ENCODE assay signal across 9 cellular contexts in genomic region chr20:24929867-24930723, GRCh38. TPM values are rescaled to one million over a fixed set of nuclear protein-coding genes. Genes with fewer than 3 reads are reported as not detected.
DNase-seq lines count a peak whose midpoint lies in the region; ATAC-seq and TF ChIP-seq lines count a peak whose summit lies in the region.
"Not testable (repeated sequence)": the region's sequence is repeated elsewhere in the genome, so short reads cannot be mapped to it uniquely, and the experiment has no call there.
"Had no signal": no experiment of that assay in that cellular context is flagged by ENCODE, and none has a peak within 500 bp of the region (broad histone marks: within the 10 kb centered on the region; RNA-seq: fewer than 3 reads in every experiment).

No MANE protein-coding gene starts in this region.

- intact Hi-C loops in Calu3 (cut with micrococcal nuclease; ENCODE audit: unreplicated experiment); upper lobe of right lung (cut with DNase I): not testable (repeated sequence)
- intact Hi-C loops in dendritic cell treated with granulocyte-macrophage colony-stimulating factor and Interleukin-4, amounts not matched to agents 40 ng/mL and 50 ng/mL, for 4 days (cut with micrococcal nuclease) = loop anchor here (5.0 kb wide), 1 partner anchor 137 kb away; no protein-coding TSS in a partner anchor

- H3K4me3 Mint-ChIP-seq in Calu3 (ENCODE audit: low read depth, unreplicated experiment) = peak overlapping the region; percentile 63
- not testable (repeated sequence) for H3K4me3 Mint-ChIP-seq in dendritic cell treated with granulocyte-macrophage colony-stimulating factor and Interleukin-4, amounts not matched to agents 40 ng/mL and 50 ng/mL, for 4 days; osteocyte (ENCODE audit: unreplicated experiment)

- not testable (repeated sequence) for TF ChIP-seq CTCF in Calu3 (IDR thresholded peaks at IDR 0.05; ENCODE audit: unreplicated experiment); osteocyte (IDR thresholded peaks at IDR 0.05)
- TF ChIP-seq CTCF in upper lobe of right lung (IDR thresholded peaks at IDR 0.05) = peak; percentile 12

- peak overlapping the region; percentile 87 for H3K27ac ChIP-seq in upper lobe of right lung

- H3K4me1 Mint-ChIP-seq in Calu3 (ENCODE audit: low read depth, unreplicated experiment) = not testable (repeated sequence)
- peaks cover 36% of the 10 kb centered on the region for H3K4me1 Mint-ChIP-seq in dendritic cell treated with granulocyte-macrophage colony-stimulating factor and Interleukin-4, amounts not matched to agents 40 ng/mL and 50 ng/mL, for 4 days (ENCODE audit: low read depth)
- peaks cover 14% of the 10 kb centered on the region for H3K4me1 Mint-ChIP-seq in osteocyte (ENCODE audit: unreplicated experiment)

- H3K4me1 ChIP-seq in upper lobe of right lung = not testable (repeated sequence)

- not testable (repeated sequence) for H3K9me3 Mint-ChIP-seq in Calu3 (ENCODE audit: low read depth, unreplicated experiment); dendritic cell treated with granulocyte-macrophage colony-stimulating factor and Interleukin-4, amounts not matched to agents 40 ng/mL and 50 ng/mL, for 4 days; osteocyte (ENCODE audit: unreplicated experiment)

- not testable (repeated sequence) for H3K27me3 ChIP-seq in upper lobe of right lung

- H3K4me3 ChIP-seq in upper lobe of right lung = peak overlapping the region; percentile 40

- not testable (repeated sequence) for H3K27me3 Mint-ChIP-seq in Calu3 (ENCODE audit: unreplicated experiment); dendritic cell treated with granulocyte-macrophage colony-stimulating factor and Interleukin-4, amounts not matched to agents 40 ng/mL and 50 ng/mL, for 4 days; osteocyte (ENCODE audit: unreplicated experiment)

- DNase-seq in Calu3 = peak; percentile 45
- peak; percentile 75 for DNase-seq in LoVo (ENCODE audit: low spot score)
- DNase-seq in NCI-H526 (lab: John Stamatoyannopoulos, UW) = peak; percentile 97 to 98
- peak; percentile 44 for DNase-seq in activated CD8-positive, alpha-beta memory T cell treated with anti-CD3 and anti-CD28 coated beads, Interleukin-2, amount 50 U/mL, for 4 hours
- DNase-seq in left kidney (ENCODE audit: low read depth, low spot score) = peak; percentile 82
- DNase-seq in osteocyte (ENCODE audit: extremely low spot score, unreplicated experiment) = peak; percentile 62
- peak; percentile 66 for DNase-seq in upper lobe of right lung

- H3K27ac Mint-ChIP-seq in Calu3 (ENCODE audit: unreplicated experiment) = peak overlapping the region; percentile 58
- peak overlapping the region; percentile 46 for H3K27ac Mint-ChIP-seq in dendritic cell treated with granulocyte-macrophage colony-stimulating factor and Interleukin-4, amounts not matched to agents 40 ng/mL and 50 ng/mL, for 4 days
- H3K27ac Mint-ChIP-seq in osteocyte (ENCODE audit: unreplicated experiment) = not testable (repeated sequence)

- H3K36me3 Mint-ChIP-seq in Calu3 (ENCODE audit: insufficient read depth, unreplicated experiment); dendritic cell treated with granulocyte-macrophage colony-stimulating factor and Interleukin-4, amounts not matched to agents 40 ng/mL and 50 ng/mL, for 4 days (ENCODE audit: low read depth); osteocyte (ENCODE audit: unreplicated experiment): not testable (repeated sequence)

- not testable (repeated sequence) for H3K9me3 ChIP-seq in upper lobe of right lung

- H3K36me3 ChIP-seq in upper lobe of right lung = not testable (repeated sequence)

- CTCF ChIA-PET in Calu3 (lab: Charles Lee) = not testable (repeated sequence)

- not testable (repeated sequence) for BruUV-seq in Calu3 (replicated peaks; lab: Mats Ljungman, UMichigan)

- ATAC-seq in upper lobe of right lung = peak; percentile 73

RNA-seq across cellular contexts. Expression of gene CST7, which starts 19.0 kb away (rescaled TPM):
- total RNA-seq in Calu3 (2022) = not detected in 2 replicates
- total RNA-seq in osteocyte = not detected in 2 replicates
- 9.6 TPM for total RNA-seq in upper lobe of right lung
- total RNA-seq: NCI-H460 had no signal

Comparison
In these comparisons a context has a peak if more than half of its experiments do, and no peak if none do; other contexts are left out.
1. Peak in every context shown above with its lines: DNase-seq, ATAC-seq, H3K4me3 ChIP-seq and H3K27ac ChIP-seq.
2. DNase-seq: peak in every context shown above with its lines; median percentile 98 in NCI-H526; 82 in left kidney; 75 in LoVo; 66 in upper lobe of right lung; 62 in osteocyte; 45 in Calu3; 44 in activated CD8-positive, alpha-beta memory T cell treated with anti-CD3 and anti-CD28 coated beads, Interleukin-2, amount 50 U/mL, for 4 hours.
3. RNA of gene CST7, which starts 19.0 kb away (total RNA-seq): 9.6 TPM in upper lobe of right lung (single experiment); not detected in Calu3 and not detected in osteocyte; every median in the first group is over 10 times any median in the second.